Comparison of ENCODE assay signal across 1 cellular context in genomic region chr1:1004780-1005697, GRCh38.
A peak's percentile ranks its signal among the peaks of the same experiment; 100 is the strongest.
TF ChIP-seq lines count a peak whose summit lies in the region.

No MANE protein-coding gene starts in this region.

TF ChIP-seq in K562, 482 proteins besides CTCF, POLR2A, EP300 and RAD21 (continued from another document and continues in another):
- TF ChIP-seq CBX3 (IDR thresholded peaks at IDR 0.05; ENCODE audit: borderline replicate concordance in 1 of 2, low read length in 2 of 2) (no peak), PREB (CRISPR knock-in tag; IDR thresholded peaks at IDR 0.05) (no peak), ARID1B (IDR thresholded peaks at IDR 0.05) (peak; percentile 81), KHSRP (IDR thresholded peaks at IDR 0.05) (no peak), MAFG (tag; conservative IDR thresholded peaks at IDR 0.05) (no peak), PTBP1 (IDR thresholded peaks at IDR 0.05; ENCODE audit: low read depth, low read length) (no peak), HDGF (IDR thresholded peaks at IDR 0.05) (no peak; the same call in 1 of the 2 replicates), ILF3 (IDR thresholded peaks at IDR 0.05; ENCODE audit: borderline replicate concordance) (no peak), SMARCC2 (IDR thresholded peaks at IDR 0.05; ENCODE audit: low read depth) (no peak), CHCHD3 (CRISPR knock-in tag; IDR thresholded peaks at IDR 0.05) (no peak), GTF2A2 (tag; IDR thresholded peaks at IDR 0.05) (no peak), ZNF277 (CRISPR knock-in tag; IDR thresholded peaks at IDR 0.05; ENCODE audit: borderline replicate concordance) (no peak), ELK1 (CRISPR knock-in tag; IDR thresholded peaks at IDR 0.05) (no peak), CBX8 (IDR thresholded peaks at IDR 0.05; ENCODE audit: borderline replicate concordance, extremely low read depth, low read depth, low read length, poor library complexity, severe bottlenecking) (no peak), ARID3B (CRISPR knock-in tag; IDR thresholded peaks at IDR 0.05; ENCODE audit: borderline replicate concordance) (no peak), EGR1 (conservative IDR thresholded peaks at IDR 0.05) (no peak; the same call in none of the 2 replicates), ZNF766 (CRISPR knock-in tag; conservative IDR thresholded peaks at IDR 0.05) (peak; percentile 80; the same call in 1 of the 2 replicates), NR2C2 (CRISPR knock-in tag; IDR thresholded peaks at IDR 0.05) (no peak), NR2C2 (tag; IDR thresholded peaks at IDR 0.05) (peak; percentile 50; the same call in 1 of the 2 replicates), UBTF (IDR thresholded peaks at IDR 0.05; ENCODE audit: borderline replicate concordance in 1 of 2, low read depth in 2 of 2, low read length in 2 of 2) (peak in 1 of 2 experiments; percentile 47; a peak in 1 of 4 replicates), SMAD2 (IDR thresholded peaks at IDR 0.05; ENCODE audit: low read depth, low read length) (no peak), MAZ (CRISPR knock-in tag; conservative IDR thresholded peaks at IDR 0.05 in 1 of 2, IDR thresholded peaks at IDR 0.05 in 1 of 2) (peak in 1 of 2 experiments; percentile 78; a peak in 1 of 4 replicates), BCLAF1 (IDR thresholded peaks at IDR 0.05; ENCODE audit: borderline replicate concordance in 1 of 2, control insufficient read depth in 1 of 2, low read depth in 2 of 2, low read length in 1 of 2) (no peak), RNF2 (IDR thresholded peaks at IDR 0.05) (peak; percentile 49; the same call in 1 of the 2 replicates), MLX (CRISPR knock-in tag; conservative IDR thresholded peaks at IDR 0.05) (no peak), SLC30A9 (CRISPR knock-in tag; IDR thresholded peaks at IDR 0.05) (no peak), FUS (optimal IDR thresholded peaks at IDR 0.05; ENCODE audit: low read depth, low read length) (no peak), FOXA1 (IDR thresholded peaks at IDR 0.05; ENCODE audit: borderline replicate concordance) (no peak), ZNF79 (CRISPR knock-in tag; IDR thresholded peaks at IDR 0.05; ENCODE audit: low read depth) (no peak), ZNF253 (CRISPR knock-in tag; conservative IDR thresholded peaks at IDR 0.05) (no peak), NELFE (IDR thresholded peaks at IDR 0.05; ENCODE audit: insufficient read depth, insufficient read length) (no peak), ZNF583 (CRISPR knock-in tag; IDR thresholded peaks at IDR 0.05) (peak; percentile 92; the same call in 1 of the 2 replicates), ZNF75A (CRISPR knock-in tag; IDR thresholded peaks at IDR 0.05) (no peak), C11orf30 (IDR thresholded peaks at IDR 0.05; ENCODE audit: low read depth) (no peak), BMI1 (IDR thresholded peaks at IDR 0.05; ENCODE audit: low read length) (no peak), RCOR1 (IDR thresholded peaks at IDR 0.05; ENCODE audit: borderline replicate concordance in 1 of 2, low read depth in 2 of 2, low read length in 2 of 2) (peak in 1 of 2 experiments; percentile 93; a peak in 3 of 4 replicates), DLX4 (CRISPR knock-in tag; IDR thresholded peaks at IDR 0.05) (no peak), ZNF444 (CRISPR knock-in tag; IDR thresholded peaks at IDR 0.05) (no peak), FIP1L1 (IDR thresholded peaks at IDR 0.05; ENCODE audit: low read depth, low read length, poor library complexity, severe bottlenecking) (no peak), ZBTB5 (IDR thresholded peaks at IDR 0.05) (no peak), ZNF280B (CRISPR knock-in tag; IDR thresholded peaks at IDR 0.05) (no peak), GABPB2 (CRISPR knock-in tag; conservative IDR thresholded peaks at IDR 0.05) (no peak), NFIX (CRISPR knock-in tag; IDR thresholded peaks at IDR 0.05; ENCODE audit: low read depth) (no peak), FOXM1 (IDR thresholded peaks at IDR 0.05; ENCODE audit: low read depth) (no peak), FOXM1 (CRISPR knock-in tag; IDR thresholded peaks at IDR 0.05; ENCODE audit: low read depth) (0 out of 2 replicates have a peak, but pooled peaks have one; percentile 58), CAMTA2 (CRISPR knock-in tag; conservative IDR thresholded peaks at IDR 0.05) (no peak), RBM39 (optimal IDR thresholded peaks at IDR 0.05; ENCODE audit: low read depth, low read length) (no peak), SP2 (IDR thresholded peaks at IDR 0.05; ENCODE audit: extremely low read depth, low read depth, low read length, poor library complexity, severe bottlenecking) (no peak), KLF10 (CRISPR knock-in tag; IDR thresholded peaks at IDR 0.05) (no peak), GTF2E2 (tag; IDR thresholded peaks at IDR 0.05) (no peak), MXI1 (IDR thresholded peaks at IDR 0.05; ENCODE audit: low read depth, low read length) (no peak), SAFB2 (IDR thresholded peaks at IDR 0.05; ENCODE audit: borderline replicate concordance, low read depth, low read length, severe bottlenecking) (no peak), ZBTB8A (IDR thresholded peaks at IDR 0.05; ENCODE audit: partially characterized antibody) (no peak), HES1 (IDR thresholded peaks at IDR 0.05; ENCODE audit: low read depth) (no peak)
